In genomic region chr19:7705387-7706187, GRCh38 we compare ENCODE assay signal across 8 cellular contexts. TPM values are rescaled to one million over a fixed set of nuclear protein-coding genes. Genes with fewer than 3 reads are reported as not detected.
A peak's percentile ranks its signal among the peaks of the same experiment; 100 is the strongest.
DNase-seq lines count a peak whose midpoint lies in the region; ATAC-seq lines count a peak whose summit lies in the region.
"Had no signal": no experiment of that assay in that cellular context is flagged by ENCODE, and none has a peak within 500 bp of the region (broad histone marks: within the 10 kb centered on the region; RNA-seq: fewer than 3 reads in every experiment).

No MANE protein-coding gene starts in this region.

- no peaks in the 10 kb centered on the region for H3K36me3 Mint-ChIP-seq in T-helper 2 cell treated with Interferon-gamma antibody and Interleukin-4, amounts not matched to agents 5 μg/mL and 100 μg/mL, for 36 hours (ENCODE audit: low read depth)
- H3K36me3 Mint-ChIP-seq in activated naive CD8-positive, alpha-beta T cell treated with anti-CD3 and anti-CD28 coated beads, Interleukin-2, amount 10 ng/mL, durations not matched to agents 7 days and 5 days = no peaks in the 10 kb centered on the region

- no peaks in the 10 kb centered on the region for H3K36me3 ChIP-seq in H7 (replicated peaks; ENCODE audit: control insufficient read depth, insufficient read depth, low read length)

- peaks cover 5% of the 10 kb centered on the region for H3K27me3 Mint-ChIP-seq in T-helper 2 cell treated with Interferon-gamma antibody and Interleukin-4, amounts not matched to agents 5 μg/mL and 100 μg/mL, for 36 hours (ENCODE audit: low read depth)
- peaks cover 11% of the 10 kb centered on the region for H3K27me3 Mint-ChIP-seq in activated naive CD8-positive, alpha-beta T cell treated with anti-CD3 and anti-CD28 coated beads, Interleukin-2, amount 10 ng/mL, durations not matched to agents 7 days and 5 days

- ATAC-seq in activated naive CD8-positive, alpha-beta T cell treated with anti-CD3 and anti-CD28 coated beads, Interleukin-2, amount 10 ng/mL, durations not matched to agents 7 days and 5 days (ENCODE audit: low read depth) = peak; percentile 88

- H3K9me3 Mint-ChIP-seq in T-helper 2 cell treated with Interferon-gamma antibody and Interleukin-4, amounts not matched to agents 5 μg/mL and 100 μg/mL, for 36 hours = no peaks in the 10 kb centered on the region
- no peaks in the 10 kb centered on the region for H3K9me3 Mint-ChIP-seq in activated naive CD8-positive, alpha-beta T cell treated with anti-CD3 and anti-CD28 coated beads, Interleukin-2, amount 10 ng/mL, durations not matched to agents 7 days and 5 days

- POLR2A ChIA-PET in activated naive CD8-positive, alpha-beta T cell treated with anti-CD3 and anti-CD28 coated beads, Interleukin-2, amount 10 ng/mL, durations not matched to agents 7 days and 5 days (lab: Charles Lee) = interaction anchor here (0.5 to 1.0 kb wide), 4 partner anchors 14 to 633 kb away, joined by 4 to 5 read pairs (median 4); partner anchors contain the start of gene TRAPPC5

- peak overlapping the region; percentile 69 for H3K4me3 Mint-ChIP-seq in T-helper 2 cell treated with Interferon-gamma antibody and Interleukin-4, amounts not matched to agents 5 μg/mL and 100 μg/mL, for 36 hours
- H3K4me3 Mint-ChIP-seq in activated naive CD8-positive, alpha-beta T cell treated with anti-CD3 and anti-CD28 coated beads, Interleukin-2, amount 10 ng/mL, durations not matched to agents 7 days and 5 days = peak overlapping the region; percentile 82

- H3K27ac Mint-ChIP-seq in T-helper 2 cell treated with Interferon-gamma antibody and Interleukin-4, amounts not matched to agents 5 μg/mL and 100 μg/mL, for 36 hours = peak overlapping the region; percentile 89
- peak overlapping the region; percentile 84 for H3K27ac Mint-ChIP-seq in activated naive CD8-positive, alpha-beta T cell treated with anti-CD3 and anti-CD28 coated beads, Interleukin-2, amount 10 ng/mL, durations not matched to agents 7 days and 5 days

- H3K4me3 ChIP-seq in H7 (ENCODE audit: insufficient read depth, low read depth, low read length) = no peak overlapping the region

- DNase-seq in H7 = peak; percentile 31
- DNase-seq in T-helper 2 cell treated with Interferon-gamma antibody and Interleukin-4, amounts not matched to agents 5 μg/mL and 100 μg/mL, for 36 hours (ENCODE audit: low spot score) = peak; percentile 69
- peak; percentile 71 for DNase-seq in activated naive CD8-positive, alpha-beta T cell treated with anti-CD3 and anti-CD28 coated beads, Interleukin-2, amount 10 ng/mL, durations not matched to agents 7 days and 5 days
- peak; percentile 86 for DNase-seq in stimulated activated CD4-positive, alpha-beta T cell treated with anti-CD3 and anti-CD28 coated beads, Interleukin-15, amount 100 ng/mL, for 24 hours
- DNase-seq in NCI-H1105 treated with DMSO at 0.1 percent for 48 hours (lab: John Stamatoyannopoulos, UW) = no peak
- no peak for DNase-seq in NCI-H128 (lab: John Stamatoyannopoulos, UW; ENCODE audit: unreplicated experiment)
- no peak for DNase-seq in NCI-H82 (lab: John Stamatoyannopoulos, UW)

- no peaks in the 10 kb centered on the region; the same call in 1 of the 2 replicates for H3K27me3 ChIP-seq in H7 (ENCODE audit: control insufficient read depth, insufficient read depth, low read length)

- peaks cover 19% of the 10 kb centered on the region for H3K4me1 Mint-ChIP-seq in T-helper 2 cell treated with Interferon-gamma antibody and Interleukin-4, amounts not matched to agents 5 μg/mL and 100 μg/mL, for 36 hours (ENCODE audit: low read depth)
- H3K4me1 Mint-ChIP-seq in activated naive CD8-positive, alpha-beta T cell treated with anti-CD3 and anti-CD28 coated beads, Interleukin-2, amount 10 ng/mL, durations not matched to agents 7 days and 5 days = peaks cover 25% of the 10 kb centered on the region

RNA-seq across cellular contexts. Expression of gene FCER2, which starts 3.7 kb away (rescaled TPM):
- total RNA-seq in H7 (2014; rRNA removed; shearing (Covaris generic)) = not detected in 2 replicates
- total RNA-seq in activated naive CD8-positive, alpha-beta T cell treated with anti-CD3 and anti-CD28 coated beads, Interleukin-2, amount 10 ng/mL, durations not matched to agents 7 days and 5 days = under 1 TPM; 0.19 to 0.26 TPM
- total RNA-seq: M059J had no signal

RNA-seq across cellular contexts. Expression of gene TRAPPC5, which starts 25.0 kb away (rescaled TPM):
- total RNA-seq in H7 (2014; rRNA removed; shearing (Covaris generic)) = 92.2 and 137 TPM in 2 replicates
- 10 to 100 TPM; 74.4 to 79.8 TPM for total RNA-seq in activated naive CD8-positive, alpha-beta T cell treated with anti-CD3 and anti-CD28 coated beads, Interleukin-2, amount 10 ng/mL, durations not matched to agents 7 days and 5 days

RNA-seq across cellular contexts. Expression of gene CLEC4G, which starts 26.3 kb away (rescaled TPM):
- total RNA-seq in H7 (2014; rRNA removed; shearing (Covaris generic)) = not detected in 2 replicates
- not detected for total RNA-seq in activated naive CD8-positive, alpha-beta T cell treated with anti-CD3 and anti-CD28 coated beads, Interleukin-2, amount 10 ng/mL, durations not matched to agents 7 days and 5 days
- total RNA-seq: M059J had no signal

RNA-seq across cellular contexts. Expression of gene MCEMP1, which starts 28.7 kb away (rescaled TPM):
- total RNA-seq in H7 (2014; rRNA removed; shearing (Covaris generic)) = not detected in 2 replicates
- not detected for total RNA-seq in activated naive CD8-positive, alpha-beta T cell treated with anti-CD3 and anti-CD28 coated beads, Interleukin-2, amount 10 ng/mL, durations not matched to agents 7 days and 5 days
- total RNA-seq: M059J had no signal

RNA-seq across cellular contexts. Expression of gene RETN, which starts 36.7 kb away (rescaled TPM):
- not detected in 2 replicates for total RNA-seq in H7 (2014; rRNA removed; shearing (Covaris generic))
- 1 to 10 TPM; 4.4 to 4.8 TPM for total RNA-seq in activated naive CD8-positive, alpha-beta T cell treated with anti-CD3 and anti-CD28 coated beads, Interleukin-2, amount 10 ng/mL, durations not matched to agents 7 days and 5 days
- total RNA-seq: M059J had no signal

Comparison
In these comparisons a context has a peak if more than half of its experiments do, and no peak if none do; other contexts are left out.
1. DNase-seq: peak in H7 (single experiment), T-helper 2 cell treated with Interferon-gamma antibody and Interleukin-4, amounts not matched to agents 5 μg/mL and 100 μg/mL, for 36 hours (single experiment), activated naive CD8-positive, alpha-beta T cell treated with anti-CD3 and anti-CD28 coated beads, Interleukin-2, amount 10 ng/mL, durations not matched to agents 7 days and 5 days (single experiment) and stimulated activated CD4-positive, alpha-beta T cell treated with anti-CD3 and anti-CD28 coated beads, Interleukin-15, amount 100 ng/mL, for 24 hours (single experiment); none in NCI-H1105 treated with DMSO at 0.1 percent for 48 hours (single experiment), NCI-H128 (single experiment) and NCI-H82 (single experiment).